1 cellular context compared by ENCODE assay signal in genomic region chr17:32854177-32854576, GRCh38.
TF ChIP-seq lines count a peak whose summit lies in the region.

No MANE protein-coding gene starts in this region.

TF ChIP-seq in H1, 55 proteins besides CTCF, POLR2A, EP300 and RAD21:
- TF ChIP-seq BRCA1 (IDR thresholded peaks at IDR 0.05; ENCODE audit: low read depth, low read length) (no peak), EZH2 (IDR thresholded peaks at IDR 0.05; ENCODE audit: low read depth, low read length, severe bottlenecking) (no peak), JUND (IDR thresholded peaks at IDR 0.05; ENCODE audit: low read length) (peak; percentile 50; the same call in 1 of the 2 replicates), CHD1 (IDR thresholded peaks at IDR 0.05; ENCODE audit: low read depth, low read length) (no peak), JUN (IDR thresholded peaks at IDR 0.05; ENCODE audit: low read depth, low read length) (no peak), SP4 (IDR thresholded peaks at IDR 0.05; ENCODE audit: low read length) (no peak)
